ENCODE assay signal across 1 cellular context in the genomic region with DNA sequence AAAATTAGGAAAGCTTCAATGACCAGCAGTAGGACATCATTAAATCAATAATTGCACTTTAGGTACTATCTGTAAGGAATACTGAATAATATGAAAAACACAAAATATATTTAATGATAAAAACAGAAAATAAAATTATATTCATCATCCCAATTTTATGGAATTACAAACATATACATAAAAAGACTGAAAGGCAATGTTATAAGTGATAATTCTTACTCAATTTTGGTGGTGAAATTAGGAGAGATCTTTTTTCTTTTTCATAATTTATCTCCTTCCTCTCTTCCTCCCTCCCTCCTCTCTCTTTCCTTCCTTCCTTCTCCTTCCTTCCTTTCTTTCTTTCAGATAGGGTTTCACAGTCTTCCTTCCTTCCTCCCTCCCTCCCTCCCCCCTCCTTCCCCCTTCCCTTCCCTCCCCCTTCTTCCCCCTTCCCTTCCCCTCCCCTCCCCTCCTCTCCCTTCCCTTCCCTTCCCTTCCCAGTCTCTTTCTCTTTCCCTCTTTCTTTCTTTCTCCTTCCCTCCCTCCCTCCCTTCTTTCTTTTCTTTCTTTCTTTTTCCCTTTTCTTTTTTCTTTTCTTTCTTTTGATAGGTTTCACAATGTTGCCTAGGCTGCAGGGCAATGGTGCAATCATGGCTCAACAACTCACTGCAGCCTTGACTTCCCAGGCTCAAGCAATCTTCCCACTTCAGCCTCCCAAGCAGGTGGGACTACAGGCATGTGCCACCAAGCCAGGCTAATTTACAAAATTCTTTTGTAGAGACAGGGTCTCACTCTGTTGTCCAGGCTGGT.
TF ChIP-seq lines count a peak whose summit lies in the region.

No MANE protein-coding gene starts in this region.

TF ChIP-seq in K562, 482 proteins besides CTCF, POLR2A, EP300 and RAD21 (continued from another document):
- peak; percentile 96 for TF ChIP-seq HNRNPK (IDR thresholded peaks at IDR 0.05; ENCODE audit: low read depth, low read length, poor library complexity, severe bottlenecking)
- peak; percentile 75 for TF ChIP-seq PCBP1 (IDR thresholded peaks at IDR 0.05; ENCODE audit: low read depth, low read length, poor library complexity, severe bottlenecking)
- peak; percentile 95 for TF ChIP-seq PCBP2 (IDR thresholded peaks at IDR 0.05; ENCODE audit: low read depth, low read length, poor library complexity, severe bottlenecking)
- peak; percentile 29 to 57; a peak in 2 of 4 replicates for TF ChIP-seq TRIM24 (IDR thresholded peaks at IDR 0.05)
